9 cellular contexts compared by ENCODE assay signal in the genomic region with DNA sequence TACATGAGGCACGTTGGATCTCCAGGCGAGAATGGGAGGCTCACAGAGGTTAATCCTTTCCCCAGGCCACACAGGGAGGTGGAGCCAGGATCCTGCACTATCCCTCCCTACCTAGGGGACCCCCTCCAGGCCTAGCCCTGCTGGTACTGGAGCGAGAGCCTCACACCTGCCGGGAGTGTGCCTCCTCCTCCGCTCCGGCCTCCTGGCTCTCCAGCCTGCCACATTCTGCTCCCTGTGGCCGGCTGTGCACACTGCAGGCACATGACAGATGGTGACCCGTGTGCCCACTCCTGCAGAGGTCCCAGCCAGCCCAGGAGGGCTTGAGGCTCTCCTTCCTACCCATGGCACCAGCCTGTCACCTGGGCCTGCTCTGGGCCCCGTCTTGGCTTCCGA.
DNase-seq lines count a peak whose midpoint lies in the region; TF ChIP-seq lines count a peak whose summit lies in the region.
"Had no signal": no experiment of that assay in that cellular context is flagged by ENCODE, and none has a peak within 500 bp of the region (broad histone marks: within the 10 kb centered on the region; RNA-seq: fewer than 3 reads in every experiment).

No MANE protein-coding gene starts in this region.

- H3K4me3 ChIP-seq in fibroblast of villous mesenchyme (ENCODE audit: low read depth, low read length): no peak overlapping the region
- no peak overlapping the region for H3K4me3 ChIP-seq in CD4-positive, alpha-beta memory T cell (ENCODE audit: low read length in 2 of 2)

- H3K27ac Mint-ChIP-seq in CD4-positive, alpha-beta memory T cell: no peak overlapping the region

- no peak overlapping the region for H3K27ac ChIP-seq in CD4-positive, alpha-beta memory T cell (ENCODE audit: low read depth, low read length)

- H3K4me1 ChIP-seq in CD4-positive, alpha-beta memory T cell (ENCODE audit: insufficient read depth, low read length): no peaks in the 10 kb centered on the region

- intact Hi-C loops in CD4-positive, alpha-beta memory T cell (cut with micrococcal nuclease): no loop called here

- H3K9me3 Mint-ChIP-seq in CD4-positive, alpha-beta memory T cell: no peaks in the 10 kb centered on the region

- no peak overlapping the region for H3K4me3 Mint-ChIP-seq in CD4-positive, alpha-beta memory T cell

- H3K4me1 Mint-ChIP-seq in CD4-positive, alpha-beta memory T cell: peaks cover 0 to 2% (median 0%) of the 10 kb centered on the region in 4 donors

- CTCF ChIA-PET in CD4-positive, alpha-beta memory T cell (lab: Charles Lee; ENCODE audit: partially characterized antibody): no interaction called here

- no peaks in the 10 kb centered on the region for H3K9me3 ChIP-seq in CD4-positive, alpha-beta memory T cell (ENCODE audit: control insufficient read depth in 1 of 2, low read length in 2 of 2)

- TF ChIP-seq CTCF in GM12874 (IDR thresholded peaks at IDR 0.05; ENCODE audit: insufficient read depth, low read depth, low read length) (peak; percentile 32; the same call in 1 of the 2 replicates), fibroblast of villous mesenchyme (IDR thresholded peaks at IDR 0.05; ENCODE audit: insufficient read depth, low read depth, low read length) (peak; percentile 38)

- no peaks in the 10 kb centered on the region for H3K27me3 ChIP-seq in CD4-positive, alpha-beta memory T cell (ENCODE audit: insufficient read depth, low read length)

- H3K36me3 ChIP-seq in CD4-positive, alpha-beta memory T cell (ENCODE audit: insufficient read depth, low read length): no peaks in the 10 kb centered on the region

- DNase-seq in 8988T (peak; percentile 96), RPMI8226 (peak; percentile 32), fibroblast of villous mesenchyme (ENCODE audit: low read depth) (no peak), SIG-M5 (lab: John Stamatoyannopoulos, UW) (no peak), MV-4-11 (lab: John Stamatoyannopoulos, UW) (no peak)
- no peak for DNase-seq in stimulated activated CD4-positive, alpha-beta T cell treated with anti-CD3 and anti-CD28 coated beads, Interleukin-4, amount 100 ng/mL, for 1 hour
- no peak for DNase-seq in CD4-positive, alpha-beta memory T cell
- DNase-seq: small intestine had no signal

- peaks cover 5 to 11% of the 10 kb centered on the region in 2 donors for H3K36me3 Mint-ChIP-seq in CD4-positive, alpha-beta memory T cell

- POLR2A ChIA-PET in CD4-positive, alpha-beta memory T cell (lab: Charles Lee; ENCODE audit: partially characterized antibody): no interaction called here

- no peaks in the 10 kb centered on the region for H3K27me3 Mint-ChIP-seq in CD4-positive, alpha-beta memory T cell

Comparison
In these comparisons a context has a peak if more than half of its experiments do, and no peak if none do; other contexts are left out.
1. DNase-seq: peak in 8988T (single experiment) and RPMI8226 (single experiment); none in fibroblast of villous mesenchyme (single experiment), stimulated activated CD4-positive, alpha-beta T cell treated with anti-CD3 and anti-CD28 coated beads, Interleukin-4, amount 100 ng/mL, for 1 hour (single experiment), SIG-M5 (single experiment), MV-4-11 (single experiment) and CD4-positive, alpha-beta memory T cell (0 of 5).